Comparison of ENCODE assay signal across 8 cellular contexts in genomic region chr1:1032428-1032827, GRCh38.
DNase-seq lines count a peak whose midpoint lies in the region; ATAC-seq and TF ChIP-seq lines count a peak whose summit lies in the region.

No MANE protein-coding gene starts in this region.

- H2AFZ ChIP-seq in Loucy (ENCODE audit: low read length) = no peak overlapping the region

- H3K4me3 Mint-ChIP-seq in nephron progenitor cell = peak overlapping the region; percentile 60

- no peaks in the 10 kb centered on the region for H3K9me2 ChIP-seq in Loucy (replicated peaks; ENCODE audit: low read depth, low read length)

- no peaks in the 10 kb centered on the region for H4K20me1 ChIP-seq in Loucy (ENCODE audit: insufficient read depth, low read length, poor library complexity, severe bottlenecking)

- no peak for DNase-seq in cardiac fibroblast (ENCODE audit: low read depth in 2 of 2)
- DNase-seq in nephron progenitor cell = no peak
- no peak for DNase-seq in SHP77 (lab: John Stamatoyannopoulos, UW)

- no peaks in the 10 kb centered on the region for H3K79me2 ChIP-seq in Loucy (ENCODE audit: insufficient read depth, low read length)

- ATAC-seq in GM18511 (IDR thresholded peaks at IDR 0.05; ENCODE audit: unreplicated experiment) (peak; percentile 15), HG02970 (IDR thresholded peaks at IDR 0.05; ENCODE audit: low FRiP score, unreplicated experiment) (no peak), HG02571 (IDR thresholded peaks at IDR 0.05; ENCODE audit: unreplicated experiment) (no peak), GM21825 (IDR thresholded peaks at IDR 0.05; ENCODE audit: unreplicated experiment) (no peak)

- H3K27me3 Mint-ChIP-seq in nephron progenitor cell (ENCODE audit: low read depth, poor library complexity) = peaks cover 38% of the 10 kb centered on the region

- TF ChIP-seq CTCF in Loucy (conservative IDR thresholded peaks at IDR 0.05; ENCODE audit: low read length) (no peak), cardiac fibroblast (IDR thresholded peaks at IDR 0.05; ENCODE audit: low read depth, low read length) (peak; percentile 2), nephron progenitor cell (IDR thresholded peaks at IDR 0.05) (no peak)

- peak overlapping the region; percentile 54 for H3K27ac Mint-ChIP-seq in nephron progenitor cell

- H3K36me3 Mint-ChIP-seq in nephron progenitor cell (ENCODE audit: low read depth) = no peaks in the 10 kb centered on the region

- H3K9me3 Mint-ChIP-seq in nephron progenitor cell = no peaks in the 10 kb centered on the region

- H3K27me3 ChIP-seq in Loucy (ENCODE audit: insufficient read depth, low read length, poor library complexity, severe bottlenecking) = no peaks in the 10 kb centered on the region

- peaks cover 11% of the 10 kb centered on the region for H3K4me1 Mint-ChIP-seq in nephron progenitor cell

- H3K4me1 ChIP-seq in Loucy (ENCODE audit: insufficient read depth, low read length, poor library complexity, severe bottlenecking) = no peaks in the 10 kb centered on the region

- H3K4me2 ChIP-seq in Loucy (ENCODE audit: low read depth, low read length, poor library complexity, severe bottlenecking) = no peak overlapping the region

- no peaks in the 10 kb centered on the region for H3K36me3 ChIP-seq in Loucy (ENCODE audit: insufficient read depth, low read length)

- H3K4me3 ChIP-seq in Loucy (ENCODE audit: low read length, poor library complexity, severe bottlenecking) (peak overlapping the region; percentile 58), cardiac fibroblast (replicated peaks in 1 of 2; ENCODE audit: low read depth in 2 of 2, low read length in 2 of 2) (peak overlapping the region in 1 of 2 donors; percentile 26)

- H3K9ac ChIP-seq in Loucy (ENCODE audit: low read depth, low read length, poor library complexity, severe bottlenecking) = no peak overlapping the region

- no peaks in the 10 kb centered on the region for H3K9me3 ChIP-seq in Loucy (ENCODE audit: insufficient read depth, low read depth, low read length)

- no peaks in the 10 kb centered on the region for H3F3A ChIP-seq in Loucy (ENCODE audit: low read depth)
